9 cellular contexts compared by ENCODE assay signal in the genomic region with DNA sequence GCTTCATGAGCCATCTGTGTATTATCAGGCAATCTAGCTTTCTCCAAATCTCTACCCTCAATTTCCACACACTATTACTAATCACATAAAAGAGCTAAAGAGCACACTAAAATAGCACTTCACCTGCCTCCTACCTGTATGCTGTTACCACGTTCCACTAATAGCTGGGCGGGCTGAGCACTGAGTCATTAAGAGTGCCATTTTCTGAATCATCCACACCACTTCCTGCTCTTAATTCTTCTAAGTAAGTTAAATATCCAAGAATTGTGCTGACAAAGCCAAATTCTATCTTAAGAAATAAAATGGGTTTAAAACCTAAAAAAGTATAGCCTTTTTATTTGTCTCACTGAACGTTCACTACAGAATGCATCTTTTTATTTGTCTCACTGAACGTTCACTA. TPM values are rescaled to one million over a fixed set of nuclear protein-coding genes. Genes with fewer than 3 reads are reported as not detected.
DNase-seq lines count a peak whose midpoint lies in the region; TF ChIP-seq lines count a peak whose summit lies in the region.
"Had no signal": no experiment of that assay in that cellular context is flagged by ENCODE, and none has a peak within 500 bp of the region (broad histone marks: within the 10 kb centered on the region; RNA-seq: fewer than 3 reads in every experiment).

No MANE protein-coding gene starts in this region.

- H3K4me3 ChIP-seq in ascending aorta, result no peak overlapping the region
- H3K4me3 ChIP-seq in Karpas-422 (ENCODE audit: low read length), result no peak overlapping the region

- peak; percentile 45 for DNase-seq in DMS53 (lab: John Stamatoyannopoulos, UW)
- DNase-seq in DMS53 treated with DMSO at 0.1 percent for 48 hours (lab: John Stamatoyannopoulos, UW; ENCODE audit: unreplicated experiment), result no peak
- peak; percentile 26 for DNase-seq in activated CD8-positive, alpha-beta memory T cell treated with anti-CD3 and anti-CD28 coated beads, Interleukin-2, amount 50 U/mL, for 24 hours (ENCODE audit: extremely low read depth)
- peak; percentile 33 for DNase-seq in glomerular endothelial cell (ENCODE audit: extremely low read depth, low read depth, low spot score)
- DNase-seq in stimulated activated CD8-positive, alpha-beta memory T cell treated with anti-CD3 and anti-CD28 coated beads, Interleukin-7, amount 100 ng/mL, for 4 hours (ENCODE audit: low read depth in 2 of 2), result peak; percentile 49 to 73
- no peak for DNase-seq in ascending aorta (ENCODE audit: low spot score in 2 of 2)
- DNase-seq in Karpas-422, result no peak
- DNase-seq in globus pallidus (ENCODE audit: low spot score), result no peak
- DNase-seq: activated B cell treated with CpG ODN at 0.5 μM for 24 hours had no signal

- TF ChIP-seq CTCF in ascending aorta (IDR thresholded peaks at IDR 0.05), result no peak

- H3K9me2 ChIP-seq in Karpas-422 (replicated peaks; ENCODE audit: insufficient read depth, low read length), result no peaks in the 10 kb centered on the region

- H3K36me3 ChIP-seq in ascending aorta, result peaks cover 42 to 95% of the 10 kb centered on the region in 2 donors
- H3K36me3 ChIP-seq in Karpas-422 (ENCODE audit: insufficient read depth, low read length), result peaks cover 28% of the 10 kb centered on the region; the same call in 1 of the 2 replicates

- H4K20me1 ChIP-seq in Karpas-422 (ENCODE audit: insufficient read depth, low read depth, low read length), result no peaks in the 10 kb centered on the region

- H3K9me3 ChIP-seq in ascending aorta (no peaks in the 10 kb centered on the region), Karpas-422 (ENCODE audit: low read length) (no peaks in the 10 kb centered on the region)

- H3K27me3 ChIP-seq in ascending aorta (no peaks in the 10 kb centered on the region), Karpas-422 (ENCODE audit: low read length) (no peaks in the 10 kb centered on the region)

- H3K27ac ChIP-seq in ascending aorta (no peak overlapping the region), Karpas-422 (ENCODE audit: low read length) (no peak overlapping the region)

- intact Hi-C loops in ascending aorta (cut with DNase I), result no loop called here

- no peaks in the 10 kb centered on the region for H3K4me1 ChIP-seq in ascending aorta
- H3K4me1 ChIP-seq in Karpas-422 (ENCODE audit: low read length), result no peaks in the 10 kb centered on the region

- H3K9ac ChIP-seq in Karpas-422 (ENCODE audit: low read length), result no peak overlapping the region

- H2AFZ ChIP-seq in Karpas-422 (ENCODE audit: low read length), result no peak overlapping the region

- H3K79me2 ChIP-seq in Karpas-422 (ENCODE audit: low read length), result 0 out of 2 replicates have a peak, but pooled peaks cover 6% of the 10 kb centered on the region

- no peak overlapping the region for H3K4me2 ChIP-seq in Karpas-422 (ENCODE audit: low read depth, low read length, poor library complexity, severe bottlenecking)

RNA-seq across cellular contexts. Expression of gene NOL10, which starts 35.7 kb away (rescaled TPM):
- total RNA-seq in glomerular endothelial cell (22.5 and 25.1 TPM in 2 replicates), ascending aorta (9.2 TPM)
- 16.6 and 19.6 TPM in 2 replicates for total RNA-seq in Karpas-422 (2014; rRNA removed; shearing (Covaris generic); ENCODE audit: low replicate concordance)

Comparison
In these comparisons a context has a peak if more than half of its experiments do, and no peak if none do; other contexts are left out.
1. DNase-seq: peak in DMS53 (single experiment), activated CD8-positive, alpha-beta memory T cell treated with anti-CD3 and anti-CD28 coated beads, Interleukin-2, amount 50 U/mL, for 24 hours (single experiment), glomerular endothelial cell (single experiment) and stimulated activated CD8-positive, alpha-beta memory T cell treated with anti-CD3 and anti-CD28 coated beads, Interleukin-7, amount 100 ng/mL, for 4 hours (2 of 2); none in DMS53 treated with DMSO at 0.1 percent for 48 hours (single experiment), ascending aorta (0 of 2), Karpas-422 (single experiment) and globus pallidus (single experiment).